ENCODE assay signal across 8 cellular contexts in the genomic region with DNA sequence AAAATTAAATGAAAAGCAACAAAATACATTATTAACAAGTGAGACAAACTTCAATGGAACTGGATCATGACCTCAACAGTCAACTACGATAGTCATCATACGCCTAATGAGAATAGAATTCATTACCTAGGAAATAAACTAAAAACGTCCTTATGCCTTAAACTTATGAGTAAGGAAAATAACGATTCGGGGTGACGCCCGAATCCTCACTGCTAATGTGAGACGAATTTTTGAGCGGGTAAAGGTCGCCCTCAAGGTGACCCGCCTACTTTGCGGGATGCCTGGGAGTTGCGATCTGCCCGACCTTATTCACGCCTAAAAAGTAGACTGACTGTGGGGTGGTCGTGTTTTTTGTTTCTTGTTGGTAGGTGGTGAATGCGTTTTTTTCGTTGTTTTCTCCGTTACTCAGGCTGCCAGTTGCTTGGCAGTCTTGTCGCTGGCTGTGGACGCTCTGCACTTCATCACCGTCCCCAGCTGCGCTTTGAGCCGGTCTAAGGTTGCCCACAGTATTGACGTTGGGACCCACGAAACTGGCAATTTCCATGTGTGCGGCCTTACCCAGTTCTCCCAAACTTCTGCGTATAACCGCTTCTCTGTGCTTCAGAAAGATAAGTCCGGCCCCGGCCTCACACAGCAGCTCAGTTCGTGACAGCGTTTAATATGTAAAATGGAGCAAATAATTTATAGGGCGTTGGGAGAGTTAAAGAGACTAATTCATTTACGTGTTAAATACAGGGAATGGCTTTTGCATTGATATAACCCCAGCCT. TPM values are rescaled to one million over a fixed set of nuclear protein-coding genes. Genes with fewer than 3 reads are reported as not detected.
DNase-seq lines count a peak whose midpoint lies in the region; ATAC-seq and TF ChIP-seq lines count a peak whose summit lies in the region.

No MANE protein-coding gene starts in this region.

- ATAC-seq in GM19035 (IDR thresholded peaks at IDR 0.05; ENCODE audit: unreplicated experiment) (peak; percentile 58), HG03354 (IDR thresholded peaks at IDR 0.05; ENCODE audit: poor library complexity, severe bottlenecking, unreplicated experiment) (peak; percentile 59)

- no peak for TF ChIP-seq CTCF in AG10803 (conservative IDR thresholded peaks at IDR 0.05; ENCODE audit: low read length)

- peak overlapping the region; percentile 85 for H3K4me3 ChIP-seq in AG10803 (ENCODE audit: low read length)

- H3K27ac ChIP-seq in cingulate gyrus (ENCODE audit: low read depth, low read length) = peak overlapping the region; percentile 100

- DNase-seq in AG10803 (ENCODE audit: low read depth) (peak; percentile 97), NCI-H460 (ENCODE audit: extremely low read depth, low read depth) (peak; percentile 94), left kidney (ENCODE audit: low read depth, low spot score) (peak; percentile 98)
- peak; percentile 82 to 83 for DNase-seq in activated CD4-positive, alpha-beta T cell treated with anti-CD3 and anti-CD28 coated beads for 24 hours (ENCODE audit: low read depth in 2 of 2)
- peak; percentile 95 for DNase-seq in stimulated activated CD4-positive, alpha-beta T cell treated with anti-CD3 and anti-CD28 coated beads, Interleukin-1b, Interleukin-23, amount 100 ng/mL, for 48 hours

RNA-seq across cellular contexts. Expression of a gene that starts 0.6 kb away (rescaled TPM):
- total RNA-seq in NCI-H460 (2014; rRNA removed; shearing (Covaris generic)) = 15.1 and 20.1 TPM in 2 replicates
- polyA plus RNA-seq in NCI-H460 (2014; cell fraction: nucleus; rRNA removed) = 25.0 and 28.4 TPM in 2 replicates

RNA-seq across cellular contexts. Expression of a gene that starts 25.1 kb away (rescaled TPM):
- 0.54 TPM in 1 of 2 replicates, not detected in the other for total RNA-seq in NCI-H460 (2014; rRNA removed; shearing (Covaris generic))
- polyA plus RNA-seq in NCI-H460 (2014; cell fraction: nucleus; rRNA removed) = not detected in 2 replicates

RNA-seq across cellular contexts. Expression of a gene that starts 33.9 kb away (rescaled TPM):
- 29.5 and 31.8 TPM in 2 replicates for total RNA-seq in NCI-H460 (2014; rRNA removed; shearing (Covaris generic))
- 18.9 and 33.2 TPM in 2 replicates for polyA plus RNA-seq in NCI-H460 (2014; cell fraction: nucleus; rRNA removed)

Comparison
In these comparisons a context has a peak if more than half of its experiments do, and no peak if none do; other contexts are left out.
1. Peak in every context shown above with its lines: DNase-seq, ATAC-seq, H3K4me3 ChIP-seq and H3K27ac ChIP-seq.